Comparison of ENCODE assay signal across 12 cellular contexts in genomic region chr4:89242864-89243740, GRCh38.
DNase-seq lines count a peak whose midpoint lies in the region; ATAC-seq and TF ChIP-seq lines count a peak whose summit lies in the region.
"Had no signal": no experiment of that assay in that cellular context is flagged by ENCODE, and none has a peak within 500 bp of the region (broad histone marks: within the 10 kb centered on the region; RNA-seq: fewer than 3 reads in every experiment).

No MANE protein-coding gene starts in this region.

- no peaks in the 10 kb centered on the region for H3K9me3 ChIP-seq in body of pancreas
- H3K9me3 ChIP-seq: A549 had no signal

- H3K4me1 ChIP-seq in body of pancreas = peaks cover 56% of the 10 kb centered on the region

- WGBS in body of pancreas, 2 donors = 28 to 30% methylated on average over 5 of the region's 5 CpGs

- peak overlapping the region; percentile 22 to 69 (median 58) for H3K27ac Mint-ChIP-seq in nephron

- H3K36me3 ChIP-seq in body of pancreas (replicated peaks in 1 of 2; ENCODE audit: insufficient read depth in 1 of 2, low read depth in 2 of 2) = no peaks in the 10 kb centered on the region
- H3K36me3 ChIP-seq: brain microvascular endothelial cell had no signal

- peak; percentile 52 for ATAC-seq in body of pancreas
- no peak for ATAC-seq in GM21786 (IDR thresholded peaks at IDR 0.05; ENCODE audit: unreplicated experiment)
- ATAC-seq in GM19351 (IDR thresholded peaks at IDR 0.05; ENCODE audit: unreplicated experiment) = no peak

- H3K9me3 Mint-ChIP-seq in nephron = no peaks in the 10 kb centered on the region

- H3K27ac ChIP-seq in body of pancreas = peak overlapping the region; percentile 27 to 67 (median 56)
- H3K27ac ChIP-seq: A549, brain microvascular endothelial cell, RWPE1 had no signal

- H3K4me3 Mint-ChIP-seq in nephron = no peak overlapping the region

- peak; percentile 19 for DNase-seq in SKM-1 treated with dmso at 0.1 percent for 144 hours (lab: John Stamatoyannopoulos, UW; ENCODE audit: unreplicated experiment)
- no peak for DNase-seq in SKM-1 (lab: John Stamatoyannopoulos, UW; ENCODE audit: unreplicated experiment)
- peak; percentile 63 for DNase-seq in NCI-H345 (lab: John Stamatoyannopoulos, UW)
- peak in 2 of 4 donors; percentile 10 to 14 for DNase-seq in body of pancreas
- no peak for DNase-seq in KG1 (lab: John Stamatoyannopoulos, UW)
- DNase-seq: activated CD4-positive, CD25-positive, alpha-beta regulatory T cell treated with anti-CD3 and anti-CD28 coated beads, Interleukin-2, amount 50 U/mL, for 72 hours; brain microvascular endothelial cell had no signal

- H3K27me3 ChIP-seq in body of pancreas = no peaks in the 10 kb centered on the region
- H3K27me3 ChIP-seq: brain microvascular endothelial cell had no signal

- peaks cover 17% of the 10 kb centered on the region for H3K4me1 Mint-ChIP-seq in nephron

- no peak overlapping the region for H3K4me3 ChIP-seq in body of pancreas
- H3K4me3 ChIP-seq: A549 had no signal

- H3K27me3 Mint-ChIP-seq in nephron (ENCODE audit: low read depth) = peaks cover 4% of the 10 kb centered on the region

- intact Hi-C loops in body of pancreas (cut with DNase I) = no loop called here

- TF ChIP-seq CTCF in body of pancreas (IDR thresholded peaks at IDR 0.05) = peak in 1 of 7 experiments; percentile 7
- TF ChIP-seq CTCF in nephron (IDR thresholded peaks at IDR 0.05; ENCODE audit: unreplicated experiment in 3 of 3) = no peak

- peaks cover 4% of the 10 kb centered on the region for H3K36me3 Mint-ChIP-seq in nephron (ENCODE audit: low read depth)

- TF ChIP-seq POLR2A in body of pancreas (IDR thresholded peaks at IDR 0.05) = no peak

Comparison
In these comparisons a context has a peak if more than half of its experiments do, and no peak if none do; other contexts are left out.
1. DNase-seq: peak in SKM-1 treated with dmso at 0.1 percent for 144 hours (single experiment) and NCI-H345 (single experiment); none in SKM-1 (single experiment) and KG1 (single experiment).